Comparison of ENCODE assay signal across 10 cellular contexts in genomic region chr21:16084776-16085364, GRCh38.
DNase-seq lines count a peak whose midpoint lies in the region; ATAC-seq, FAIRE-seq and TF ChIP-seq lines count a peak whose summit lies in the region.
"Had no signal": no experiment of that assay in that cellular context is flagged by ENCODE, and none has a peak within 500 bp of the region (broad histone marks: within the 10 kb centered on the region; RNA-seq: fewer than 3 reads in every experiment).

No MANE protein-coding gene starts in this region.

- TF ChIP-seq CTCF in HFFc6 (IDR thresholded peaks at IDR 0.05) (no peak), brain (conservative IDR thresholded peaks at IDR 0.05) (no peak), GM10248 (IDR thresholded peaks at IDR 0.05; ENCODE audit: control extremely low read depth, extremely low read depth, low read depth, missing control alignments) (no peak)

- POLR2A ChIA-PET in activated CD4-positive, alpha-beta T cell treated with anti-CD3 and anti-CD28 coated beads, Interleukin-2, amount 10 ng/mL, durations not matched to agents 7 days and 5 days (lab: Charles Lee): no interaction called here
- POLR2A ChIA-PET in GM10248 (lab: Yijun Ruan, JAX): no interaction called here

- no peaks in the 10 kb centered on the region for H3K9me3 Mint-ChIP-seq in HFFc6
- peaks cover 3 to 12% (median 8%) of the 10 kb centered on the region in 5 experiments for H3K9me3 Mint-ChIP-seq in brain
- no peaks in the 10 kb centered on the region for H3K9me3 Mint-ChIP-seq in activated CD4-positive, alpha-beta T cell treated with anti-CD3 and anti-CD28 coated beads, Interleukin-2, amount 10 ng/mL, durations not matched to agents 7 days and 5 days
- H3K9me3 Mint-ChIP-seq: naive thymus-derived CD8-positive, alpha-beta T cell had no signal

- no peak for ATAC-seq in HG03159 (IDR thresholded peaks at IDR 0.05; ENCODE audit: unreplicated experiment)
- ATAC-seq: naive thymus-derived CD8-positive, alpha-beta T cell had no signal

- CTCF ChIA-PET in activated CD4-positive, alpha-beta T cell treated with anti-CD3 and anti-CD28 coated beads, Interleukin-2, amount 10 ng/mL, durations not matched to agents 7 days and 5 days (lab: Charles Lee): no interaction called here
- CTCF ChIA-PET in GM10248 (lab: Yijun Ruan, JAX): interaction anchor here (1.2 to 1.7 kb wide), 3 partner anchors 9 to 361 kb away, joined by 3 to 5 read pairs (median 4); no protein-coding TSS in a partner anchor

- H3K27ac ChIP-seq in temporal lobe (ENCODE audit: low read depth, low read length): peak overlapping the region; percentile 51

- peak; percentile 43 for DNase-seq in HFFc6
- DNase-seq in ecto neural progenitor cell (ENCODE audit: low spot score): no peak
- DNase-seq in activated CD4-positive, alpha-beta T cell treated with anti-CD3 and anti-CD28 coated beads, Interleukin-2, amount 10 ng/mL, durations not matched to agents 7 days and 5 days: no peak
- DNase-seq in GM10248 (ENCODE audit: extremely low spot score): no peak
- DNase-seq: naive thymus-derived CD8-positive, alpha-beta T cell; NCI-H1694 treated with DMSO at 0.1 percent for 48 hours had no signal

- H3K4me1 Mint-ChIP-seq in HFFc6 (ENCODE audit: low read depth) (peaks cover 38% of the 10 kb centered on the region), brain (peaks cover 48% of the 10 kb centered on the region)
- no peaks in the 10 kb centered on the region for H3K4me1 Mint-ChIP-seq in activated CD4-positive, alpha-beta T cell treated with anti-CD3 and anti-CD28 coated beads, Interleukin-2, amount 10 ng/mL, durations not matched to agents 7 days and 5 days
- H3K4me1 Mint-ChIP-seq: naive thymus-derived CD8-positive, alpha-beta T cell had no signal

- H3K27ac Mint-ChIP-seq in HFFc6 (peak overlapping the region; percentile 83), brain (peak overlapping the region in 3 of 5 experiments; percentile 43 to 94 (median 80))
- no peak overlapping the region for H3K27ac Mint-ChIP-seq in activated CD4-positive, alpha-beta T cell treated with anti-CD3 and anti-CD28 coated beads, Interleukin-2, amount 10 ng/mL, durations not matched to agents 7 days and 5 days
- H3K27ac Mint-ChIP-seq: naive thymus-derived CD8-positive, alpha-beta T cell had no signal

- H3K36me3 Mint-ChIP-seq in HFFc6 (ENCODE audit: low read depth) (no peaks in the 10 kb centered on the region), brain (peaks cover 37% of the 10 kb centered on the region)
- H3K36me3 Mint-ChIP-seq in activated CD4-positive, alpha-beta T cell treated with anti-CD3 and anti-CD28 coated beads, Interleukin-2, amount 10 ng/mL, durations not matched to agents 7 days and 5 days (ENCODE audit: low read depth): no peaks in the 10 kb centered on the region
- H3K36me3 Mint-ChIP-seq: naive thymus-derived CD8-positive, alpha-beta T cell had no signal

- peak; percentile 27 for FAIRE-seq in islet of Langerhans (lab: Jason Lieb, UNC)

- H3K27me3 Mint-ChIP-seq in HFFc6 (ENCODE audit: insufficient read depth) (no peaks in the 10 kb centered on the region), brain (no peaks in the 10 kb centered on the region)
- H3K27me3 Mint-ChIP-seq in activated CD4-positive, alpha-beta T cell treated with anti-CD3 and anti-CD28 coated beads, Interleukin-2, amount 10 ng/mL, durations not matched to agents 7 days and 5 days: no peaks in the 10 kb centered on the region
- H3K27me3 Mint-ChIP-seq: naive thymus-derived CD8-positive, alpha-beta T cell had no signal

- H3K4me3 Mint-ChIP-seq in HFFc6 (peak overlapping the region; percentile 77), brain (peak overlapping the region in 1 of 5 experiments; percentile 42)
- H3K4me3 Mint-ChIP-seq in activated CD4-positive, alpha-beta T cell treated with anti-CD3 and anti-CD28 coated beads, Interleukin-2, amount 10 ng/mL, durations not matched to agents 7 days and 5 days: no peak overlapping the region
- H3K4me3 Mint-ChIP-seq: naive thymus-derived CD8-positive, alpha-beta T cell had no signal
